Comparison of ENCODE assay signal across 10 cellular contexts in the genomic region with DNA sequence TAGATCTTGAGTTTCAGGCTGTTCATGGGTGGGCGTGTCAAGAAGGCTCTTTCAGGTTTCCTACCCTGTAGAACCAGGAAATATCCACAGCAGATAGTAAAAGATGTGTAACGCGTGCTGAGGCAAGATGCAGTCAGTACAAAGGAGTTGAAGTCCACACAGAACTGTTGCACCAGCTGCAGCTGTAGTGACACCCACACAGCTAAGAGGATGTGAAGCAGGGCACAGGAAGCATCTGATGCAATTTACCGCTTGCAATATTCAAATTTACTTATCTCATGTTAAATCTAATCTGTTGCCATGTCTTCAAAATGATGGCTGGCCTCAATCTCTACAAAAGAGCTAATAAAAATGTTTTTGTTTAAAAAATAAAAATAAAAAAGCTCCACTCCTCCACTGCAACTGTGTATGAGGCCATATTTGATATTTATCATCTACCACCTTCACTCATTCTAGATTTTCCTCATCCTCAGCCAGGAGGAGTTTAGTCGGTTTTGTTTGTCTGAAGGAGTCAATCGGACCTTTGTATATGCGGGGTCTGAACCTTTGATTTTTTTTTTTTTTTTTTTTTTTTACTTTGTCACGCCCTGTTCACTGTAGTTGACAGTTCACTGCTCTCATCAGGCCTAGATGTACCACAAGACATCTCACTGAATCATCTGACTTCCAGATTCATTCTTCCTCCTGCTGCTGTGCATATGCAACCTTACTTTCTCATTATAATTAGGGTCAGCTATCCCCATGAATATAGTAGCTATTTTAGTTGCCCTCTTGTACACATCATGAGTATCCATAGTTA.
DNase-seq lines count a peak whose midpoint lies in the region; ATAC-seq, FAIRE-seq and TF ChIP-seq lines count a peak whose summit lies in the region.
"Had no signal": no experiment of that assay in that cellular context is flagged by ENCODE, and none has a peak within 500 bp of the region (broad histone marks: within the 10 kb centered on the region; RNA-seq: fewer than 3 reads in every experiment).

No MANE protein-coding gene starts in this region.

- no peak for FAIRE-seq in kidney (lab: Jason Lieb, UNC)
- FAIRE-seq: keratinocyte had no signal

- H3K27ac ChIP-seq in kidney (ENCODE audit: low read depth in 2 of 2, low read length in 2 of 2): no peak overlapping the region
- H3K27ac ChIP-seq: VCaP had no signal

- peak overlapping the region; percentile 80 for H3K4me3 Mint-ChIP-seq in activated naive CD8-positive, alpha-beta T cell
- H3K4me3 Mint-ChIP-seq in stimulated activated naive CD8-positive, alpha-beta T cell treated with anti-CD3 and anti-CD28 coated beads, Interleukin-15, amount 100 ng/mL, for 72 hours: peak overlapping the region; percentile 60

- no peak overlapping the region for H3K4me3 ChIP-seq in kidney (ENCODE audit: low read length in 2 of 2)

- no peaks in the 10 kb centered on the region for H3K4me1 ChIP-seq in kidney (ENCODE audit: control insufficient read depth in 1 of 2, insufficient read depth in 1 of 2, low read depth in 1 of 2, low read length in 2 of 2)

- H3K27ac Mint-ChIP-seq in activated naive CD8-positive, alpha-beta T cell: peak overlapping the region; percentile 99
- H3K27ac Mint-ChIP-seq in stimulated activated naive CD8-positive, alpha-beta T cell treated with anti-CD3 and anti-CD28 coated beads, Interleukin-15, amount 100 ng/mL, for 72 hours: peak overlapping the region; percentile 98 to 99

- H3K36me3 Mint-ChIP-seq in activated naive CD8-positive, alpha-beta T cell: peaks cover 13% of the 10 kb centered on the region

- no peak for TF ChIP-seq CTCF in kidney (IDR thresholded peaks at IDR 0.05; ENCODE audit: borderline replicate concordance, extremely low read depth, insufficient read depth)

- H3K9ac ChIP-seq in kidney (ENCODE audit: low read length in 2 of 2): no peak overlapping the region

- H3K27me3 Mint-ChIP-seq in activated naive CD8-positive, alpha-beta T cell: no peaks in the 10 kb centered on the region
- H3K27me3 Mint-ChIP-seq in stimulated activated naive CD8-positive, alpha-beta T cell treated with anti-CD3 and anti-CD28 coated beads, Interleukin-15, amount 100 ng/mL, for 72 hours: no peaks in the 10 kb centered on the region

- no peaks in the 10 kb centered on the region for H3K9me3 ChIP-seq in kidney (ENCODE audit: control insufficient read depth in 1 of 2, low read length in 2 of 2)

- H3K36me3 ChIP-seq in kidney (ENCODE audit: control insufficient read depth in 1 of 2, insufficient read depth in 2 of 2, low read length in 2 of 2): no peaks in the 10 kb centered on the region

- DNase-seq in AML-193 (lab: John Stamatoyannopoulos, UW): peak; percentile 78 to 80
- DNase-seq in NAMALWA (ENCODE audit: low spot score): peak; percentile 73
- DNase-seq in stimulated activated naive CD8-positive, alpha-beta T cell treated with anti-CD3 and anti-CD28 coated beads, Interleukin-15, amount 100 ng/mL, for 72 hours: peak; percentile 43 to 80
- no peak for DNase-seq in NCI-H1048 (lab: John Stamatoyannopoulos, UW)
- no peak for DNase-seq in DMS79 treated with DMSO at 0.1 percent for 48 hours (lab: John Stamatoyannopoulos, UW)
- DNase-seq in kidney: no peak

- H3K9me3 Mint-ChIP-seq in activated naive CD8-positive, alpha-beta T cell (ENCODE audit: low read depth): peaks cover 4% of the 10 kb centered on the region
- peaks cover 6 to 12% of the 10 kb centered on the region in 2 donors for H3K9me3 Mint-ChIP-seq in stimulated activated naive CD8-positive, alpha-beta T cell treated with anti-CD3 and anti-CD28 coated beads, Interleukin-15, amount 100 ng/mL, for 72 hours

- peak; percentile 79 for ATAC-seq in GM21515 (IDR thresholded peaks at IDR 0.05; ENCODE audit: unreplicated experiment)
- ATAC-seq in stimulated activated naive CD8-positive, alpha-beta T cell treated with anti-CD3 and anti-CD28 coated beads, Interleukin-15, amount 100 ng/mL, for 72 hours: peak; percentile 94

- peaks cover 65% of the 10 kb centered on the region for H3K4me1 Mint-ChIP-seq in activated naive CD8-positive, alpha-beta T cell (ENCODE audit: low read depth)
- H3K4me1 Mint-ChIP-seq in stimulated activated naive CD8-positive, alpha-beta T cell treated with anti-CD3 and anti-CD28 coated beads, Interleukin-15, amount 100 ng/mL, for 72 hours: peaks cover 58% of the 10 kb centered on the region

- intact Hi-C loops in kidney (cut with DNase I): no loop called here

Comparison
In these comparisons a context has a peak if more than half of its experiments do, and no peak if none do; other contexts are left out.
1. DNase-seq: peak in AML-193 (2 of 2), NAMALWA (single experiment) and stimulated activated naive CD8-positive, alpha-beta T cell treated with anti-CD3 and anti-CD28 coated beads, Interleukin-15, amount 100 ng/mL, for 72 hours (2 of 2); none in NCI-H1048 (single experiment), DMS79 treated with DMSO at 0.1 percent for 48 hours (single experiment) and kidney (single experiment).